Comparison of ENCODE assay signal across 10 cellular contexts in genomic region chr1:158819461-158820443, GRCh38. TPM values are rescaled to one million over a fixed set of nuclear protein-coding genes. Genes with fewer than 3 reads are reported as not detected.
DNase-seq lines count a peak whose midpoint lies in the region; ATAC-seq and TF ChIP-seq lines count a peak whose summit lies in the region.
"Had no signal": no experiment of that assay in that cellular context is flagged by ENCODE, and none has a peak within 500 bp of the region (broad histone marks: within the 10 kb centered on the region; RNA-seq: fewer than 3 reads in every experiment).

No MANE protein-coding gene starts in this region.

- intact Hi-C loops in activated T-helper 2 cell treated with anti-CD3 and anti-CD28 coated beads, Interferon-gamma antibody, Interleukin-2, Interleukin-4, amounts not matched to agents 10 μg/mL and 5 μg/mL and 100 μg/mL, durations not matched to agents 14 hours and 24 hours and 36 hours (cut with micrococcal nuclease): loop anchor here (1.0 to 5.0 kb wide), 9 partner anchors 11 to 1103 kb away; partner anchors contain the start of gene PYHIN1

- no peak overlapping the region for H3K4me3 ChIP-seq in effector memory CD4-positive, alpha-beta T cell (ENCODE audit: insufficient read depth, low read depth, low read length, poor library complexity, severe bottlenecking)

- H3K27me3 Mint-ChIP-seq in activated T-helper 2 cell treated with anti-CD3 and anti-CD28 coated beads, Interferon-gamma antibody, Interleukin-2, Interleukin-4, amounts not matched to agents 10 μg/mL and 5 μg/mL and 100 μg/mL, durations not matched to agents 14 hours and 24 hours and 36 hours (ENCODE audit: low read depth): peaks cover 3% of the 10 kb centered on the region
- H3K27me3 Mint-ChIP-seq in stimulated activated naive CD8-positive, alpha-beta T cell treated with anti-CD3 and anti-CD28 coated beads, Interleukin-15, Interleukin-2, amounts not matched to agents 100 ng/mL and 50 ng/mL, for 24 hours: peaks cover 16% of the 10 kb centered on the region
- no peaks in the 10 kb centered on the region for H3K27me3 Mint-ChIP-seq in endothelial cell (ENCODE audit: unreplicated experiment)

- H3K36me3 Mint-ChIP-seq in activated T-helper 2 cell treated with anti-CD3 and anti-CD28 coated beads, Interferon-gamma antibody, Interleukin-2, Interleukin-4, amounts not matched to agents 10 μg/mL and 5 μg/mL and 100 μg/mL, durations not matched to agents 14 hours and 24 hours and 36 hours (ENCODE audit: low read depth): peaks cover 8% of the 10 kb centered on the region
- H3K36me3 Mint-ChIP-seq in stimulated activated naive CD8-positive, alpha-beta T cell treated with anti-CD3 and anti-CD28 coated beads, Interleukin-15, Interleukin-2, amounts not matched to agents 100 ng/mL and 50 ng/mL, for 24 hours (ENCODE audit: low read depth): no peaks in the 10 kb centered on the region
- H3K36me3 Mint-ChIP-seq in endothelial cell (ENCODE audit: low read depth, unreplicated experiment): no peaks in the 10 kb centered on the region

- no peaks in the 10 kb centered on the region for H3K27me3 ChIP-seq in effector memory CD4-positive, alpha-beta T cell (replicated peaks; ENCODE audit: control insufficient read depth, insufficient read depth, low read length, poor library complexity, severe bottlenecking)

- peaks cover 4% of the 10 kb centered on the region for H3K4me1 ChIP-seq in effector memory CD4-positive, alpha-beta T cell (ENCODE audit: control insufficient read depth, insufficient read depth, low read length, poor library complexity, severe bottlenecking)

- H3K4me1 Mint-ChIP-seq in activated T-helper 2 cell treated with anti-CD3 and anti-CD28 coated beads, Interferon-gamma antibody, Interleukin-2, Interleukin-4, amounts not matched to agents 10 μg/mL and 5 μg/mL and 100 μg/mL, durations not matched to agents 14 hours and 24 hours and 36 hours (ENCODE audit: low read depth): peaks cover 37% of the 10 kb centered on the region
- H3K4me1 Mint-ChIP-seq in stimulated activated naive CD8-positive, alpha-beta T cell treated with anti-CD3 and anti-CD28 coated beads, Interleukin-15, Interleukin-2, amounts not matched to agents 100 ng/mL and 50 ng/mL, for 24 hours (ENCODE audit: low read depth): peaks cover 15% of the 10 kb centered on the region
- H3K4me1 Mint-ChIP-seq in endothelial cell (ENCODE audit: unreplicated experiment): peaks cover 7% of the 10 kb centered on the region

- H3K9me3 ChIP-seq in effector memory CD4-positive, alpha-beta T cell (ENCODE audit: control insufficient read depth, low read length): no peaks in the 10 kb centered on the region

- H3K4me3 Mint-ChIP-seq in activated T-helper 2 cell treated with anti-CD3 and anti-CD28 coated beads, Interferon-gamma antibody, Interleukin-2, Interleukin-4, amounts not matched to agents 10 μg/mL and 5 μg/mL and 100 μg/mL, durations not matched to agents 14 hours and 24 hours and 36 hours (ENCODE audit: low read depth): peak overlapping the region; percentile 41
- H3K4me3 Mint-ChIP-seq in stimulated activated naive CD8-positive, alpha-beta T cell treated with anti-CD3 and anti-CD28 coated beads, Interleukin-15, Interleukin-2, amounts not matched to agents 100 ng/mL and 50 ng/mL, for 24 hours: peak overlapping the region; percentile 7
- H3K4me3 Mint-ChIP-seq in endothelial cell (ENCODE audit: unreplicated experiment): no peak overlapping the region

- peaks cover 16% of the 10 kb centered on the region for H3K9me3 Mint-ChIP-seq in activated T-helper 2 cell treated with anti-CD3 and anti-CD28 coated beads, Interferon-gamma antibody, Interleukin-2, Interleukin-4, amounts not matched to agents 10 μg/mL and 5 μg/mL and 100 μg/mL, durations not matched to agents 14 hours and 24 hours and 36 hours
- H3K9me3 Mint-ChIP-seq in stimulated activated naive CD8-positive, alpha-beta T cell treated with anti-CD3 and anti-CD28 coated beads, Interleukin-15, Interleukin-2, amounts not matched to agents 100 ng/mL and 50 ng/mL, for 24 hours: no peaks in the 10 kb centered on the region
- H3K9me3 Mint-ChIP-seq in endothelial cell (ENCODE audit: unreplicated experiment): no peaks in the 10 kb centered on the region

- ATAC-seq in HG03378 (IDR thresholded peaks at IDR 0.05; ENCODE audit: unreplicated experiment): peak; percentile 90

- H3K36me3 ChIP-seq in effector memory CD4-positive, alpha-beta T cell (ENCODE audit: control insufficient read depth, insufficient read depth, low read length): no peaks in the 10 kb centered on the region

- no peak for TF ChIP-seq CTCF in endothelial cell (IDR thresholded peaks at IDR 0.05; ENCODE audit: unreplicated experiment)

- peak overlapping the region; percentile 84 for H3K27ac Mint-ChIP-seq in activated T-helper 2 cell treated with anti-CD3 and anti-CD28 coated beads, Interferon-gamma antibody, Interleukin-2, Interleukin-4, amounts not matched to agents 10 μg/mL and 5 μg/mL and 100 μg/mL, durations not matched to agents 14 hours and 24 hours and 36 hours
- no peak overlapping the region for H3K27ac Mint-ChIP-seq in stimulated activated naive CD8-positive, alpha-beta T cell treated with anti-CD3 and anti-CD28 coated beads, Interleukin-15, Interleukin-2, amounts not matched to agents 100 ng/mL and 50 ng/mL, for 24 hours
- H3K27ac Mint-ChIP-seq in endothelial cell (ENCODE audit: unreplicated experiment): no peak overlapping the region

- DNase-seq in activated gamma-delta T cell treated with Interleukin-2 at 50 U/mL for 16 hours: peak; percentile 4
- no peak for DNase-seq in activated gamma-delta T cell (lab: John Stamatoyannopoulos, UW)
- peak; percentile 26 for DNase-seq in activated T-helper 2 cell treated with anti-CD3 and anti-CD28 coated beads, Interferon-gamma antibody, Interleukin-2, Interleukin-4, amounts not matched to agents 10 μg/mL and 5 μg/mL and 100 μg/mL, durations not matched to agents 14 hours and 24 hours and 36 hours (ENCODE audit: low spot score)
- no peak for DNase-seq in endothelial cell (ENCODE audit: low spot score)
- DNase-seq in HPDE6-E6E7 (ENCODE audit: extremely low spot score): no peak
- DNase-seq in effector memory CD4-positive, alpha-beta T cell: no peak

- no peak overlapping the region for H3K27ac ChIP-seq in effector memory CD4-positive, alpha-beta T cell (ENCODE audit: insufficient read depth, low read length, poor library complexity, severe bottlenecking)

RNA-seq across cellular contexts. Expression of gene MNDA, which starts 11.4 kb away (rescaled TPM):
- not detected in 2 replicates for total RNA-seq in activated T-helper 2 cell treated with anti-CD3 and anti-CD28 coated beads, Interferon-gamma antibody, Interleukin-2, Interleukin-4, amounts not matched to agents 10 μg/mL and 5 μg/mL and 100 μg/mL, durations not matched to agents 14 hours and 24 hours and 36 hours
- total RNA-seq in endothelial cell (ENCODE audit: unreplicated experiment): not detected
- total RNA-seq: activated CD8-positive, alpha-beta memory T cell treated with anti-CD3 and anti-CD28 coated beads for 36 hours; kidney epithelial cell had no signal

RNA-seq across cellular contexts. Expression of gene OR6N2, which starts 38.7 kb away (rescaled TPM):
- total RNA-seq in activated T-helper 2 cell treated with anti-CD3 and anti-CD28 coated beads, Interferon-gamma antibody, Interleukin-2, Interleukin-4, amounts not matched to agents 10 μg/mL and 5 μg/mL and 100 μg/mL, durations not matched to agents 14 hours and 24 hours and 36 hours: not detected in 2 replicates
- total RNA-seq in endothelial cell (ENCODE audit: unreplicated experiment): not detected
- total RNA-seq: activated CD8-positive, alpha-beta memory T cell treated with anti-CD3 and anti-CD28 coated beads for 36 hours; kidney epithelial cell had no signal

RNA-seq across cellular contexts. Expression of gene OR6N1, which starts 47.8 kb away (rescaled TPM):
- total RNA-seq in activated T-helper 2 cell treated with anti-CD3 and anti-CD28 coated beads, Interferon-gamma antibody, Interleukin-2, Interleukin-4, amounts not matched to agents 10 μg/mL and 5 μg/mL and 100 μg/mL, durations not matched to agents 14 hours and 24 hours and 36 hours: not detected in 2 replicates
- total RNA-seq in endothelial cell (ENCODE audit: unreplicated experiment): not detected
- total RNA-seq: activated CD8-positive, alpha-beta memory T cell treated with anti-CD3 and anti-CD28 coated beads for 36 hours; kidney epithelial cell had no signal

Comparison
In these comparisons a context has a peak if more than half of its experiments do, and no peak if none do; other contexts are left out.
1. DNase-seq: peak in activated gamma-delta T cell treated with Interleukin-2 at 50 U/mL for 16 hours (single experiment) and activated T-helper 2 cell treated with anti-CD3 and anti-CD28 coated beads, Interferon-gamma antibody, Interleukin-2, Interleukin-4, amounts not matched to agents 10 μg/mL and 5 μg/mL and 100 μg/mL, durations not matched to agents 14 hours and 24 hours and 36 hours (single experiment); none in activated gamma-delta T cell (single experiment), endothelial cell (single experiment), HPDE6-E6E7 (single experiment) and effector memory CD4-positive, alpha-beta T cell (0 of 3).